Comparison of ENCODE assay signal across 27 cellular contexts in the genomic region with DNA sequence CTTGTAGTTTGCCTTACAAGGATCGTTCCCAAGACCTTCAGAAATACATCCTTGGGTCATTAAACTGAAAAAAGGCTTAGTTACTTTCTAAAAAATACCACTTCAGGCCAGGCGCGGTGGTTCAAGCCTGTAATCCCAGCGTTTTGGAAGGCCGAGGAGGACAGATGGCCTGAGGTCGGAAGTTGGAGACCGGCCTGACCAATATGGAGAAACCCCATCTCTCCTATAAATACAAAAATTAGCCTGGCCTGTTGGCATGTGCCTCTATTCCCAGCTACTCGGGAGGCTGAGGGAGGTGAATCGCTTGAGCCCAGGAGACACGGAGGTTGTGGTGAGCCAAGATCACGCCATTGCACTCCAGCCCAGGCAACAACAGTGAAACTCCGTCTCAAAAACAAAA.
"Had no signal": no experiment of that assay in that cellular context is flagged by ENCODE, and none has a peak within 500 bp of the region (broad histone marks: within the 10 kb centered on the region; RNA-seq: fewer than 3 reads in every experiment).

No MANE protein-coding gene starts in this region.

- H3K27ac Mint-ChIP-seq: stimulated activated effector memory CD8-positive, alpha-beta T cell treated with anti-CD3 and anti-CD28 coated beads, Interleukin-12 subunit alpha, Interleukin-12 subunit beta, amount 100 ng/mL, for 72 hours; stimulated activated memory B cell treated with anti-CD40 and anti-IgM and Interleukin-4, amounts not matched to agents 10 μg/mL and 1 μg/mL and 100 μg/mL, for 72 hours; stimulated activated naive B cell treated with anti-CD40 and anti-IgM and Interleukin-4, amounts not matched to agents 10 μg/mL and 1 μg/mL and 100 μg/mL, for 72 hours; stimulated activated naive CD8-positive, alpha-beta T cell treated with anti-CD3 and anti-CD28 coated beads, Interleukin-15, amount 100 ng/mL, for 72 hours; stimulated activated naive CD8-positive, alpha-beta T cell treated with anti-CD3 and anti-CD28 coated beads, Interleukin-15, Interleukin-2, amounts not matched to agents 100 ng/mL and 50 ng/mL, for 24 hours; type B pancreatic cell had no signal

- H3K9me3 ChIP-seq: testis, thoracic aorta, thyroid gland, tibial artery, upper lobe of right lung, uterus, vagina had no signal

- H3K27me3 Mint-ChIP-seq: stimulated activated memory B cell treated with anti-CD40 and anti-IgM and Interleukin-4, amounts not matched to agents 10 μg/mL and 1 μg/mL and 100 μg/mL, for 72 hours; stimulated activated naive B cell treated with anti-CD40 and anti-IgM and Interleukin-4, amounts not matched to agents 10 μg/mL and 1 μg/mL and 100 μg/mL, for 72 hours; stimulated activated naive CD8-positive, alpha-beta T cell treated with anti-CD3 and anti-CD28 coated beads, Interleukin-15, amount 100 ng/mL, for 72 hours; stimulated activated naive CD8-positive, alpha-beta T cell treated with anti-CD3 and anti-CD28 coated beads, Interleukin-15, Interleukin-2, amounts not matched to agents 100 ng/mL and 50 ng/mL, for 24 hours; type B pancreatic cell had no signal

- DNase-seq: stimulated activated CD4-positive, alpha-beta T cell treated with anti-CD3 and anti-CD28 coated beads, Interleukin-2, amount 100 ng/mL, for 48 hours; stimulated activated CD4-positive, alpha-beta T cell treated with anti-CD3 and anti-CD28 coated beads, Interleukin-4, amount 100 ng/mL, for 1 hour; stimulated activated CD4-positive, alpha-beta T cell treated with anti-CD3 and anti-CD28 coated beads, Interleukin-4, amount 100 ng/mL, for 24 hours; stimulated activated CD4-positive, alpha-beta T cell treated with anti-CD3 and anti-CD28 coated beads, Interleukin-4, amount 100 ng/mL, for 4 hours; stimulated activated CD8-positive, alpha-beta memory T cell treated with anti-CD3 and anti-CD28 coated beads, Interleukin-4, amount 100 ng/mL, for 48 hours; stimulated activated naive B cell treated with anti-CD40 and anti-IgM and Interleukin-4, amounts not matched to agents 10 μg/mL and 1 μg/mL and 100 μg/mL, for 72 hours; stimulated activated naive CD4-positive, alpha-beta T cell; stimulated activated naive CD4-positive, alpha-beta T cell treated with Interleukin-2 at 50 U/mL for 16 hours; stimulated activated naive CD8-positive, alpha-beta T cell treated with anti-CD3 and anti-CD28 coated beads, Interleukin-15, amount 100 ng/mL, for 72 hours; stimulated activated naive CD8-positive, alpha-beta T cell treated with anti-CD3 and anti-CD28 coated beads, Interleukin-15, Interleukin-2, amounts not matched to agents 100 U/mL and 50 U/mL, for 24 hours; stomach; testis; thyroid gland; tibial artery; transverse colon; trophoblast cell; upper lobe of left lung; upper lobe of right lung; uterus had no signal

- H3K27ac ChIP-seq: stomach, suprapubic skin, testis, thoracic aorta, thyroid gland, tibial artery, tibial nerve, transverse colon, upper lobe of left lung, upper lobe of right lung, uterus, vagina had no signal

- H3K4me3 Mint-ChIP-seq: stimulated activated effector memory CD8-positive, alpha-beta T cell treated with anti-CD3 and anti-CD28 coated beads, Interleukin-12 subunit alpha, Interleukin-12 subunit beta, amount 100 ng/mL, for 72 hours; stimulated activated memory B cell treated with anti-CD40 and anti-IgM and Interleukin-4, amounts not matched to agents 10 μg/mL and 1 μg/mL and 100 μg/mL, for 72 hours; stimulated activated naive B cell treated with anti-CD40 and anti-IgM and Interleukin-4, amounts not matched to agents 10 μg/mL and 1 μg/mL and 100 μg/mL, for 72 hours; stimulated activated naive CD8-positive, alpha-beta T cell treated with anti-CD3 and anti-CD28 coated beads, Interleukin-15, amount 100 ng/mL, for 72 hours; stimulated activated naive CD8-positive, alpha-beta T cell treated with anti-CD3 and anti-CD28 coated beads, Interleukin-15, Interleukin-2, amounts not matched to agents 100 ng/mL and 50 ng/mL, for 24 hours; type B pancreatic cell had no signal

- ATAC-seq: stimulated activated effector memory CD8-positive, alpha-beta T cell treated with anti-CD3 and anti-CD28 coated beads, Interleukin-12 subunit alpha, Interleukin-12 subunit beta, amount 100 ng/mL, for 72 hours; stimulated activated memory B cell treated with anti-CD40 and anti-IgM and Interleukin-4, amounts not matched to agents 10 μg/mL and 1 μg/mL and 100 μg/mL, for 72 hours; stimulated activated naive B cell treated with anti-CD40 and anti-IgM and Interleukin-4, amounts not matched to agents 10 μg/mL and 1 μg/mL and 100 μg/mL, for 72 hours; stimulated activated naive CD8-positive, alpha-beta T cell treated with anti-CD3 and anti-CD28 coated beads, Interleukin-15, amount 100 ng/mL, for 72 hours; stimulated activated naive CD8-positive, alpha-beta T cell treated with anti-CD3 and anti-CD28 coated beads, Interleukin-15, Interleukin-2, amounts not matched to agents 100 U/mL and 50 U/mL, for 24 hours; upper lobe of right lung had no signal

- H3K36me3 ChIP-seq: suprapubic skin, thoracic aorta, thyroid gland, tibial artery, tibial nerve, transverse colon, upper lobe of left lung, upper lobe of right lung, uterus, vagina had no signal

- H3K9me3 Mint-ChIP-seq: stimulated activated effector memory CD8-positive, alpha-beta T cell treated with anti-CD3 and anti-CD28 coated beads, Interleukin-12 subunit alpha, Interleukin-12 subunit beta, amount 100 ng/mL, for 72 hours; stimulated activated memory B cell treated with anti-CD40 and anti-IgM and Interleukin-4, amounts not matched to agents 10 μg/mL and 1 μg/mL and 100 μg/mL, for 72 hours had no signal

- H3K4me3 ChIP-seq: stomach, suprapubic skin, testis, thoracic aorta, thyroid gland, tibial artery, tibial nerve, transverse colon, upper lobe of left lung, upper lobe of right lung, uterus, vagina had no signal

- H3K4me1 ChIP-seq: testis, uterus had no signal

- H3K27me3 ChIP-seq: stomach, suprapubic skin, testis, thyroid gland, tibial artery, tibial nerve, transverse colon, upper lobe of left lung, upper lobe of right lung, uterus, vagina had no signal
